In the genomic region with DNA sequence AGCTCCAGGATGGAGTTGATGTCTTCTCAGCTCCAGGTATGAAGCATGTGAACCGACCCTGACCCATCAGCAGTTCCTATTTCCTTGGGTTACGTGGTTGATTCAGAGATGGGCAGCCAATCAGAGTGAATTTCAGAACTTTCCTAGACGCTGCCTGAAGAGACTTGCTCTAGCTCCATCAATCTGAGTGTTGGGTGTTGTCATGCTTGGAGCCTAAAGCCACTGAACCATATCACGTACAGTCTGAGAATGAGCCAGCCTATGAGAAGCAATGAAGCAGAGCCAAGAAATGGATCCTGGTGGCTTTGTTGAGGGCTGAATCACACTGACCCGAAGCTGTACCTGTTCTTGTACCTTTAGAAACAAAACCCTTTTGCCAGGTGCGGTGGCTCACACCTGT, we compare ENCODE assay signal across 25 cellular contexts.
"Had no signal": no experiment of that assay in that cellular context is flagged by ENCODE, and none has a peak within 500 bp of the region (broad histone marks: within the 10 kb centered on the region; RNA-seq: fewer than 3 reads in every experiment).

No MANE protein-coding gene starts in this region.

- H3K4me3 ChIP-seq: gastroesophageal sphincter, heart left ventricle, hepatocyte, lung, pancreas, right lobe of liver, thoracic aorta, tibial nerve, upper lobe of left lung had no signal

- DNase-seq: cortex of kidney; effector memory CD8-positive, alpha-beta T cell; foreskin fibroblast; heart left ventricle; left colon; left ventricle myocardium superior; natural killer cell; pancreas; right lobe of liver; small intestine; stimulated activated CD4-positive, alpha-beta T cell treated with anti-CD3 and anti-CD28 coated beads, Interleukin-15, amount 100 ng/mL, for 24 hours; stimulated activated CD4-positive, alpha-beta T cell treated with anti-CD3 and anti-CD28 coated beads, Interleukin-2, amount 100 ng/mL, for 48 hours; stimulated activated naive B cell treated with anti-CD40 and anti-IgM and Interleukin-4, amounts not matched to agents 10 μg/mL and 1 μg/mL and 100 μg/mL, for 72 hours; upper lobe of left lung had no signal

- H3K27me3 ChIP-seq: gastroesophageal sphincter, heart left ventricle, neutrophil, pancreas, right lobe of liver, tibial nerve, upper lobe of left lung had no signal

- H3K4me1 Mint-ChIP-seq: memory B cell had no signal

- H3K4me3 Mint-ChIP-seq: effector memory CD8-positive, alpha-beta T cell; memory B cell; natural killer cell; stimulated activated naive B cell treated with anti-CD40 and anti-IgM and Interleukin-4, amounts not matched to agents 10 μg/mL and 1 μg/mL and 100 μg/mL, for 72 hours; stimulated activated naive CD8-positive, alpha-beta T cell treated with anti-CD3 and anti-CD28 coated beads, Interleukin-15, Interleukin-2, amounts not matched to agents 100 ng/mL and 50 ng/mL, for 24 hours had no signal

- H3K9me3 ChIP-seq: neutrophil, pancreas, right lobe of liver, thoracic aorta, upper lobe of left lung had no signal

- H3K27me3 Mint-ChIP-seq: stimulated activated naive B cell treated with anti-CD40 and anti-IgM and Interleukin-4, amounts not matched to agents 10 μg/mL and 1 μg/mL and 100 μg/mL, for 72 hours had no signal

- H3K36me3 Mint-ChIP-seq: natural killer cell had no signal

- H3K36me3 ChIP-seq: gastroesophageal sphincter, heart left ventricle, neutrophil, pancreas, right lobe of liver, thoracic aorta, tibial nerve, upper lobe of left lung had no signal

- H3K27ac Mint-ChIP-seq: effector memory CD8-positive, alpha-beta T cell; memory B cell; natural killer cell had no signal

- H3K4me1 ChIP-seq: gastroesophageal sphincter, upper lobe of left lung had no signal

- FAIRE-seq: endometrium, islet of Langerhans, pancreas, small intestine, urothelium cell line had no signal

- H3K27ac ChIP-seq: gastroesophageal sphincter, heart left ventricle, hepatocyte, neutrophil, pancreas, right lobe of liver, thoracic aorta, tibial nerve, upper lobe of left lung had no signal

- H3K9me3 Mint-ChIP-seq: effector memory CD8-positive, alpha-beta T cell had no signal
